Comparison of ENCODE assay signal across 7 cellular contexts in genomic region chr14:35809597-35809996, GRCh38. TPM values are rescaled to one million over a fixed set of nuclear protein-coding genes. Genes with fewer than 3 reads are reported as not detected.
DNase-seq lines count a peak whose midpoint lies in the region; ATAC-seq and TF ChIP-seq lines count a peak whose summit lies in the region.

No MANE protein-coding gene starts in this region.

- H3K4me3 Mint-ChIP-seq in stimulated activated effector memory CD8-positive, alpha-beta T cell treated with anti-CD3 and anti-CD28 coated beads, Interleukin-12 subunit alpha, Interleukin-12 subunit beta, amount 100 ng/mL, for 72 hours: peak overlapping the region; percentile 98

- 37% methylated on average over 2 of the region's 2 CpGs for WGBS in hepatocyte (ENCODE audit: low lambda C conversion rate, missing lambda C conversion rate)

- H3K79me2 ChIP-seq in hepatocyte: peaks cover 39% of the 10 kb centered on the region

- no peak overlapping the region for H3K4me3 ChIP-seq in HEK293 (ENCODE audit: low read depth, low read length)
- H3K4me3 ChIP-seq in WERI-Rb-1 (ENCODE audit: low read depth, low read length): no peak overlapping the region
- no peak overlapping the region for H3K4me3 ChIP-seq in hepatocyte

- peak overlapping the region; percentile 96 for H3K27ac Mint-ChIP-seq in stimulated activated effector memory CD8-positive, alpha-beta T cell treated with anti-CD3 and anti-CD28 coated beads, Interleukin-12 subunit alpha, Interleukin-12 subunit beta, amount 100 ng/mL, for 72 hours

- peak overlapping the region; percentile 61 for H3K4me2 ChIP-seq in hepatocyte

- H3K27ac ChIP-seq in HEK293 (ENCODE audit: extremely low read depth, low read depth, low read length) (peak overlapping the region; percentile 95; the same call in 1 of the 2 replicates), WERI-Rb-1 (peak overlapping the region; percentile 87; the same call in 1 of the 2 replicates), hepatocyte (peak overlapping the region; percentile 80)

- H3K4me1 ChIP-seq in HEK293 (ENCODE audit: control insufficient read depth, insufficient read depth, low read length): peaks cover 7% of the 10 kb centered on the region; the same call in 1 of the 2 replicates
- H3K4me1 ChIP-seq in hepatocyte (ENCODE audit: insufficient read depth): peaks cover 18% of the 10 kb centered on the region

- peaks cover 16% of the 10 kb centered on the region for H3K36me3 Mint-ChIP-seq in stimulated activated effector memory CD8-positive, alpha-beta T cell treated with anti-CD3 and anti-CD28 coated beads, Interleukin-12 subunit alpha, Interleukin-12 subunit beta, amount 100 ng/mL, for 72 hours

- ATAC-seq in stimulated activated effector memory CD8-positive, alpha-beta T cell treated with anti-CD3 and anti-CD28 coated beads, Interleukin-12 subunit alpha, Interleukin-12 subunit beta, amount 100 ng/mL, for 72 hours: no peak
- ATAC-seq in GM19463 (IDR thresholded peaks at IDR 0.05; ENCODE audit: unreplicated experiment): no peak

- peaks cover 24% of the 10 kb centered on the region for H4K20me1 ChIP-seq in hepatocyte (ENCODE audit: insufficient read depth, poor library complexity, severe bottlenecking)

- DNase-seq in WERI-Rb-1: no peak
- no peak for DNase-seq in hepatocyte (ENCODE audit: low spot score)
- no peak for DNase-seq in stimulated activated effector memory CD8-positive, alpha-beta T cell treated with anti-CD3 and anti-CD28 coated beads, Interleukin-12 subunit alpha, Interleukin-12 subunit beta, amount 100 ng/mL, for 72 hours (ENCODE audit: low spot score in 2 of 2)
- DNase-seq in retina: no peak
- no peak for DNase-seq in NCI-H187 treated with DMSO at 0.1 percent for 48 hours (lab: John Stamatoyannopoulos, UW)

- H3K9me3 ChIP-seq in HEK293 (ENCODE audit: control insufficient read depth, insufficient read depth, low read depth, low read length): no peaks in the 10 kb centered on the region
- peaks cover 3% of the 10 kb centered on the region for H3K9me3 ChIP-seq in WERI-Rb-1 (ENCODE audit: severe bottlenecking)
- H3K9me3 ChIP-seq in hepatocyte (ENCODE audit: low read depth): no peaks in the 10 kb centered on the region

- TF ChIP-seq CTCF in HEK293 (tag by site-specific recombination; IDR thresholded peaks at IDR 0.05) (no peak), WERI-Rb-1 (IDR thresholded peaks at IDR 0.05; ENCODE audit: low read depth, low read length) (no peak), hepatocyte (IDR thresholded peaks at IDR 0.05; ENCODE audit: poor library complexity) (no peak)

- POLR2A ChIA-PET in HEK293 (lab: Yijun Ruan, JAX): interaction anchor here (1.3 kb wide), 1 partner anchor 17 kb away, joined by 25 read pairs; the partner anchor contains the start of gene BRMS1L

- H3K36me3 ChIP-seq in HEK293 (ENCODE audit: control insufficient read depth in 2 of 2, insufficient read depth in 1 of 2, low read length in 2 of 2): peaks cover 0 to 7% of the 10 kb centered on the region in 2 experiments; a peak in 1 of 3 replicates
- H3K36me3 ChIP-seq in WERI-Rb-1: no peaks in the 10 kb centered on the region
- H3K36me3 ChIP-seq in hepatocyte (replicated peaks; ENCODE audit: insufficient read depth, low read depth): no peaks in the 10 kb centered on the region

- H3K27me3 ChIP-seq in WERI-Rb-1 (ENCODE audit: insufficient read depth, low read depth, severe bottlenecking) (no peaks in the 10 kb centered on the region), hepatocyte (no peaks in the 10 kb centered on the region)

- no peaks in the 10 kb centered on the region for H3K9me3 Mint-ChIP-seq in stimulated activated effector memory CD8-positive, alpha-beta T cell treated with anti-CD3 and anti-CD28 coated beads, Interleukin-12 subunit alpha, Interleukin-12 subunit beta, amount 100 ng/mL, for 72 hours

- H3K9me2 ChIP-seq in hepatocyte (replicated peaks; ENCODE audit: insufficient read depth): no peaks in the 10 kb centered on the region

- H2AFZ ChIP-seq in hepatocyte: no peak overlapping the region

- peaks cover 31% of the 10 kb centered on the region for H3K4me1 Mint-ChIP-seq in stimulated activated effector memory CD8-positive, alpha-beta T cell treated with anti-CD3 and anti-CD28 coated beads, Interleukin-12 subunit alpha, Interleukin-12 subunit beta, amount 100 ng/mL, for 72 hours

- CTCF ChIA-PET in HEK293 (lab: Yijun Ruan, JAX): no interaction called here

TF ChIP-seq in HEK293, 187 proteins besides CTCF, POLR2A, EP300 and RAD21:
- TF ChIP-seq PRDM1 (tag by site-specific recombination; IDR thresholded peaks at IDR 0.05) (no peak), GLI2 (tag by site-specific recombination; IDR thresholded peaks at IDR 0.05; ENCODE audit: borderline replicate concordance, low read depth) (0 out of 2 replicates have a peak, but pooled peaks have one; percentile 2)

RNA-seq across cellular contexts. Expression of gene RALGAPA1, which starts 0.5 kb away (rescaled TPM):
- 41.6 and 50.3 TPM in 2 replicates for total RNA-seq in hepatocyte
- 14.0 and 19.2 TPM in 2 replicates for polyA plus RNA-seq in hepatocyte

RNA-seq across cellular contexts. Expression of gene BRMS1L, which starts 16.5 kb away (rescaled TPM):
- 12.6 and 14.2 TPM in 2 replicates for total RNA-seq in hepatocyte
- polyA plus RNA-seq in hepatocyte: 11.5 and 14.6 TPM in 2 replicates
